2 cellular contexts compared by ENCODE assay signal in the genomic region with DNA sequence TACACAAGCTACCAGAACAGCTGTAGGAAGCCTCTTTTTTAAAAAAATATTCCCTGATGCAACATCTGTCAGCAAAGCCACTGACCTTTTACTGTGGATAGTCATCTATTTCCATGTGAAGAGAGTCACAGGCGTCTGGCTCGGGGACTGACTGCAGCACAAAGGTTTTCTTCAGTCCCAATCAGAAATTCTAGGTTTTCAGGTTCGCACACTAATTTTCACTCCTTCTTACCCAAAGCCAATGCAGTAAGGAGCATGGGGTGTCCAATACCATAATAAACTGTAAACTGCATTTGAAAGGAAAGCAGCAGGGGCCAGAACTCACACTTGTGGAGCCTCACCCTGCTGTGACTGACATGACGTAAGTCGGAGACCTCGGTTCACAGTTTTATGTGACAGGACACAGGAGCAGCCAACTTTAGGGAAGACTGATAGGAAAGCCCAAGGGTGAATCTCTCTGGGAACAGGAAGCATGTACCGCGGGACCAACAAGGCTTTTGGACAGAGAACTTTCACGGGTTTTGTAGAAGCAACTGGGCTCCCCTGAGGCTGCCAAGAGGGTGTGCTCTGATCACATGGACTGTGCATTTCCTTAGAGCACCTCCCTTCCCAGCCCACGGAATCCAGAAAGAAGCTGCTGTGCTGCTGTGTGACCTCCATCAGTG.
TF ChIP-seq lines count a peak whose summit lies in the region.

No MANE protein-coding gene starts in this region.

TF ChIP-seq in Ishikawa, 13 proteins besides CTCF, POLR2A, EP300 and RAD21:
- TF ChIP-seq, protein P1, sequence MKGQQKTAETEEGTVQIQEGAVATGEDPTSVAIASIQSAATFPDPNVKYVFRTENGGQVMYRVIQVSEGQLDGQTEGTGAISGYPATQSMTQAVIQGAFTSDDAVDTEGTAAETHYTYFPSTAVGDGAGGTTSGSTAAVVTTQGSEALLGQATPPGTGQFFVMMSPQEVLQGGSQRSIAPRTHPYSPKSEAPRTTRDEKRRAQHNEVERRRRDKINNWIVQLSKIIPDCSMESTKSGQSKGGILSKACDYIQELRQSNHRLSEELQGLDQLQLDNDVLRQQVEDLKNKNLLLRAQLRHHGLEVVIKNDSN (IDR thresholded peaks at IDR 0.05), result peak; percentile 52; the same call in 1 of the 2 replicates
- TF ChIP-seq NFIC (IDR thresholded peaks at IDR 0.05) (no peak), TAF1 (IDR thresholded peaks at IDR 0.05; ENCODE audit: low read depth) (no peak), YY1 (IDR thresholded peaks at IDR 0.05; ENCODE audit: low read depth) (no peak), EGR1 (IDR thresholded peaks at IDR 0.05) (no peak), FOXM1 (IDR thresholded peaks at IDR 0.05; ENCODE audit: borderline replicate concordance, low read depth) (no peak), TCF12 (IDR thresholded peaks at IDR 0.05; ENCODE audit: low read depth) (no peak)

TF ChIP-seq in H1, 55 proteins besides CTCF, POLR2A, EP300 and RAD21:
- TF ChIP-seq POU5F1 (IDR thresholded peaks at IDR 0.05; ENCODE audit: low read depth, low read length) (no peak), NANOG (IDR thresholded peaks at IDR 0.05; ENCODE audit: insufficient read depth, low read depth, low read length, poor library complexity, severe bottlenecking) (no peak), SAP30 (IDR thresholded peaks at IDR 0.05; ENCODE audit: insufficient read depth, insufficient replicate concordance, low read length) (no peak), BRCA1 (IDR thresholded peaks at IDR 0.05; ENCODE audit: low read depth, low read length) (no peak), MAFK (IDR thresholded peaks at IDR 0.05; ENCODE audit: low read depth, low read length) (no peak), NRF1 (IDR thresholded peaks at IDR 0.05; ENCODE audit: low read depth, low read length) (no peak), CBX5 (IDR thresholded peaks at IDR 0.05; ENCODE audit: low read depth, low read length) (no peak), TAF7 (optimal IDR thresholded peaks at IDR 0.05; ENCODE audit: borderline replicate concordance, low read depth, low read length) (no peak), TAF1 (IDR thresholded peaks at IDR 0.05; ENCODE audit: low read depth, low read length) (no peak), POLR2AphosphoS5 (IDR thresholded peaks at IDR 0.05; ENCODE audit: low read depth, low read length) (no peak), RNF2 (IDR thresholded peaks at IDR 0.05; ENCODE audit: borderline replicate concordance, low read depth, low read length, missing control alignments, poor library complexity, severe bottlenecking) (no peak), PHF8 (conservative IDR thresholded peaks at IDR 0.05; ENCODE audit: low read depth, low read length) (no peak), CEBPB (IDR thresholded peaks at IDR 0.05; ENCODE audit: low read depth, low read length) (no peak)
- TF ChIP-seq, protein P2, sequence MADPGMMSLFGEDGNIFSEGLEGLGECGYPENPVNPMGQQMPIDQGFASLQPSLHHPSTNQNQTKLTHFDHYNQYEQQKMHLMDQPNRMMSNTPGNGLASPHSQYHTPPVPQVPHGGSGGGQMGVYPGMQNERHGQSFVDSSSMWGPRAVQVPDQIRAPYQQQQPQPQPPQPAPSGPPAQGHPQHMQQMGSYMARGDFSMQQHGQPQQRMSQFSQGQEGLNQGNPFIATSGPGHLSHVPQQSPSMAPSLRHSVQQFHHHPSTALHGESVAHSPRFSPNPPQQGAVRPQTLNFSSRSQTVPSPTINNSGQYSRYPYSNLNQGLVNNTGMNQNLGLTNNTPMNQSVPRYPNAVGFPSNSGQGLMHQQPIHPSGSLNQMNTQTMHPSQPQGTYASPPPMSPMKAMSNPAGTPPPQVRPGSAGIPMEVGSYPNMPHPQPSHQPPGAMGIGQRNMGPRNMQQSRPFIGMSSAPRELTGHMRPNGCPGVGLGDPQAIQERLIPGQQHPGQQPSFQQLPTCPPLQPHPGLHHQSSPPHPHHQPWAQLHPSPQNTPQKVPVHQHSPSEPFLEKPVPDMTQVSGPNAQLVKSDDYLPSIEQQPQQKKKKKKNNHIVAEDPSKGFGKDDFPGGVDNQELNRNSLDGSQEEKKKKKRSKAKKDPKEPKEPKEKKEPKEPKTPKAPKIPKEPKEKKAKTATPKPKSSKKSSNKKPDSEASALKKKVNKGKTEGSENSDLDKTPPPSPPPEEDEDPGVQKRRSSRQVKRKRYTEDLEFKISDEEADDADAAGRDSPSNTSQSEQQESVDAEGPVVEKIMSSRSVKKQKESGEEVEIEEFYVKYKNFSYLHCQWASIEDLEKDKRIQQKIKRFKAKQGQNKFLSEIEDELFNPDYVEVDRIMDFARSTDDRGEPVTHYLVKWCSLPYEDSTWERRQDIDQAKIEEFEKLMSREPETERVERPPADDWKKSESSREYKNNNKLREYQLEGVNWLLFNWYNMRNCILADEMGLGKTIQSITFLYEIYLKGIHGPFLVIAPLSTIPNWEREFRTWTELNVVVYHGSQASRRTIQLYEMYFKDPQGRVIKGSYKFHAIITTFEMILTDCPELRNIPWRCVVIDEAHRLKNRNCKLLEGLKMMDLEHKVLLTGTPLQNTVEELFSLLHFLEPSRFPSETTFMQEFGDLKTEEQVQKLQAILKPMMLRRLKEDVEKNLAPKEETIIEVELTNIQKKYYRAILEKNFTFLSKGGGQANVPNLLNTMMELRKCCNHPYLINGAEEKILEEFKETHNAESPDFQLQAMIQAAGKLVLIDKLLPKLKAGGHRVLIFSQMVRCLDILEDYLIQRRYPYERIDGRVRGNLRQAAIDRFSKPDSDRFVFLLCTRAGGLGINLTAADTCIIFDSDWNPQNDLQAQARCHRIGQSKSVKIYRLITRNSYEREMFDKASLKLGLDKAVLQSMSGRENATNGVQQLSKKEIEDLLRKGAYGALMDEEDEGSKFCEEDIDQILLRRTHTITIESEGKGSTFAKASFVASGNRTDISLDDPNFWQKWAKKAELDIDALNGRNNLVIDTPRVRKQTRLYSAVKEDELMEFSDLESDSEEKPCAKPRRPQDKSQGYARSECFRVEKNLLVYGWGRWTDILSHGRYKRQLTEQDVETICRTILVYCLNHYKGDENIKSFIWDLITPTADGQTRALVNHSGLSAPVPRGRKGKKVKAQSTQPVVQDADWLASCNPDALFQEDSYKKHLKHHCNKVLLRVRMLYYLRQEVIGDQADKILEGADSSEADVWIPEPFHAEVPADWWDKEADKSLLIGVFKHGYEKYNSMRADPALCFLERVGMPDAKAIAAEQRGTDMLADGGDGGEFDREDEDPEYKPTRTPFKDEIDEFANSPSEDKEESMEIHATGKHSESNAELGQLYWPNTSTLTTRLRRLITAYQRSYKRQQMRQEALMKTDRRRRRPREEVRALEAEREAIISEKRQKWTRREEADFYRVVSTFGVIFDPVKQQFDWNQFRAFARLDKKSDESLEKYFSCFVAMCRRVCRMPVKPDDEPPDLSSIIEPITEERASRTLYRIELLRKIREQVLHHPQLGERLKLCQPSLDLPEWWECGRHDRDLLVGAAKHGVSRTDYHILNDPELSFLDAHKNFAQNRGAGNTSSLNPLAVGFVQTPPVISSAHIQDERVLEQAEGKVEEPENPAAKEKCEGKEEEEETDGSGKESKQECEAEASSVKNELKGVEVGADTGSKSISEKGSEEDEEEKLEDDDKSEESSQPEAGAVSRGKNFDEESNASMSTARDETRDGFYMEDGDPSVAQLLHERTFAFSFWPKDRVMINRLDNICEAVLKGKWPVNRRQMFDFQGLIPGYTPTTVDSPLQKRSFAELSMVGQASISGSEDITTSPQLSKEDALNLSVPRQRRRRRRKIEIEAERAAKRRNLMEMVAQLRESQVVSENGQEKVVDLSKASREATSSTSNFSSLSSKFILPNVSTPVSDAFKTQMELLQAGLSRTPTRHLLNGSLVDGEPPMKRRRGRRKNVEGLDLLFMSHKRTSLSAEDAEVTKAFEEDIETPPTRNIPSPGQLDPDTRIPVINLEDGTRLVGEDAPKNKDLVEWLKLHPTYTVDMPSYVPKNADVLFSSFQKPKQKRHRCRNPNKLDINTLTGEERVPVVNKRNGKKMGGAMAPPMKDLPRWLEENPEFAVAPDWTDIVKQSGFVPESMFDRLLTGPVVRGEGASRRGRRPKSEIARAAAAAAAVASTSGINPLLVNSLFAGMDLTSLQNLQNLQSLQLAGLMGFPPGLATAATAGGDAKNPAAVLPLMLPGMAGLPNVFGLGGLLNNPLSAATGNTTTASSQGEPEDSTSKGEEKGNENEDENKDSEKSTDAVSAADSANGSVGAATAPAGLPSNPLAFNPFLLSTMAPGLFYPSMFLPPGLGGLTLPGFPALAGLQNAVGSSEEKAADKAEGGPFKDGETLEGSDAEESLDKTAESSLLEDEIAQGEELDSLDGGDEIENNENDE (IDR thresholded peaks at IDR 0.05; ENCODE audit: insufficient replicate concordance, low read length), result no peak
- TF ChIP-seq, protein P3, sequence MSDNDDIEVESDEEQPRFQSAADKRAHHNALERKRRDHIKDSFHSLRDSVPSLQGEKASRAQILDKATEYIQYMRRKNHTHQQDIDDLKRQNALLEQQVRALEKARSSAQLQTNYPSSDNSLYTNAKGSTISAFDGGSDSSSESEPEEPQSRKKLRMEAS (IDR thresholded peaks at IDR 0.05), result no peak
